Comparison of ENCODE assay signal across 25 cellular contexts in genomic region chr21:28124541-28124940, GRCh38.
DNase-seq lines count a peak whose midpoint lies in the region; ATAC-seq, FAIRE-seq and TF ChIP-seq lines count a peak whose summit lies in the region.
"Had no signal": no experiment of that assay in that cellular context is flagged by ENCODE, and none has a peak within 500 bp of the region (broad histone marks: within the 10 kb centered on the region; RNA-seq: fewer than 3 reads in every experiment).

No MANE protein-coding gene starts in this region.

- H2BK5ac ChIP-seq in IMR-90 (ENCODE audit: low read depth, low read length, poor library complexity, severe bottlenecking), result peak overlapping the region; percentile 97
- no peak overlapping the region for H2BK5ac ChIP-seq in neuronal stem cell (ENCODE audit: low read length)

- in situ Hi-C loops in IMR-90 (cut with MboI; ENCODE audit: low sequenced_read_pairs), result no loop called here

- H2AK5ac ChIP-seq in IMR-90 (ENCODE audit: low read depth, low read length), result no peak overlapping the region
- H2AK5ac ChIP-seq in neuronal stem cell (ENCODE audit: low read depth, low read length), result no peak overlapping the region

- no peak overlapping the region for H3K4me3 ChIP-seq in IMR-90 (ENCODE audit: insufficient read depth, low read depth, low read length)
- no peak overlapping the region for H3K4me3 ChIP-seq in kidney (ENCODE audit: low read length in 2 of 2)
- no peak overlapping the region for H3K4me3 ChIP-seq in neuronal stem cell (ENCODE audit: low read length in 2 of 2)
- H3K4me3 ChIP-seq: BLaER1 had no signal

- H3K4ac ChIP-seq in IMR-90 (ENCODE audit: low read depth, low read length), result no peak overlapping the region
- H3K4ac ChIP-seq in neuronal stem cell (ENCODE audit: low read length), result no peak overlapping the region

- no peak overlapping the region for H3K9ac ChIP-seq in IMR-90 (ENCODE audit: low read depth, low read length)
- no peak overlapping the region for H3K9ac ChIP-seq in kidney (ENCODE audit: low read length in 2 of 2)
- H3K9ac ChIP-seq in neuronal stem cell (ENCODE audit: low read depth, low read length, poor library complexity), result no peak overlapping the region
- H3K9ac ChIP-seq: BLaER1 had no signal

- POLR2A ChIA-PET in IMR-90 (lab: Charles Lee; ENCODE audit: unreplicated experiment), result no interaction called here

- DNase-seq in IMR-90 (peak; percentile 51), frontal cortex (ENCODE audit: low spot score in 2 of 2) (no peak), kidney (no peak), neuronal stem cell (ENCODE audit: low spot score) (no peak), NCI-H1930 (lab: John Stamatoyannopoulos, UW) (no peak), Right ventricle myocardium inferior (ENCODE audit: missing footprints) (no peak), urothelium cell line (ENCODE audit: low spot score) (no peak)
- DNase-seq: 8988T; ACHN; BE2C; C1 segment of cervical spinal cord; CD4-positive, alpha-beta memory T cell; CD4-positive, CD25-positive, alpha-beta regulatory T cell; CD8-positive, alpha-beta memory T cell; COR-L47; DMS 273 treated with DMSO at 0.1 percent for 48 hours; DMS153; DMS53; DMS79; DND-41; EL; GF-D8 had no signal

- no peaks in the 10 kb centered on the region for H4K20me1 ChIP-seq in IMR-90 (ENCODE audit: insufficient read depth, low read length)
- H4K20me1 ChIP-seq: BLaER1 had no signal

- H3K4me2 ChIP-seq in IMR-90 (ENCODE audit: low read depth, low read length) (no peak overlapping the region), neuronal stem cell (ENCODE audit: insufficient read depth, low read length, poor library complexity, severe bottlenecking) (no peak overlapping the region)
- H3K4me2 ChIP-seq: BLaER1 had no signal

- H3K56ac ChIP-seq in IMR-90 (ENCODE audit: extremely low read depth, insufficient read depth, low read length), result no peak overlapping the region

- H2AFZ ChIP-seq in IMR-90 (replicated peaks; ENCODE audit: low read length, poor library complexity) (no peak overlapping the region), neuronal stem cell (ENCODE audit: low read length) (no peak overlapping the region)

- H2BK20ac ChIP-seq in IMR-90 (ENCODE audit: low read depth, low read length), result no peak overlapping the region

- no peak overlapping the region; the same call in 1 of the 2 replicates for H2BK120ac ChIP-seq in IMR-90 (ENCODE audit: low read depth, low read length)
- no peak overlapping the region for H2BK120ac ChIP-seq in neuronal stem cell (ENCODE audit: low read depth, low read length)

- no peak for TF ChIP-seq RAD21 in IMR-90 (IDR thresholded peaks at IDR 0.05; ENCODE audit: low read length)

- TF ChIP-seq CTCF in IMR-90 (conservative IDR thresholded peaks at IDR 0.05; ENCODE audit: low read depth, low read length) (no peak), kidney (IDR thresholded peaks at IDR 0.05; ENCODE audit: borderline replicate concordance, extremely low read depth, insufficient read depth) (no peak)

- CTCF ChIA-PET in IMR-90 (lab: Yijun Ruan, JAX), result no interaction called here

- H4K91ac ChIP-seq in IMR-90 (ENCODE audit: insufficient read depth, low read depth, low read length) (no peak overlapping the region), neuronal stem cell (ENCODE audit: low read depth, low read length, poor library complexity) (no peak overlapping the region)

- H2BK12ac ChIP-seq in neuronal stem cell (ENCODE audit: low read length), result no peak overlapping the region

- H3K27ac ChIP-seq in IMR-90 (ENCODE audit: insufficient read depth, low read length), result peak overlapping the region; percentile 37; the same call in 1 of the 2 replicates
- H3K27ac ChIP-seq in kidney (ENCODE audit: low read depth in 2 of 2, low read length in 2 of 2), result no peak overlapping the region
- H3K27ac ChIP-seq in neuronal stem cell (replicated peaks; ENCODE audit: low read length), result no peak overlapping the region
- H3K27ac ChIP-seq: BLaER1 had no signal

- H2BK15ac ChIP-seq in IMR-90 (ENCODE audit: low read depth, low read length), result no peak overlapping the region
- no peak overlapping the region for H2BK15ac ChIP-seq in neuronal stem cell (ENCODE audit: low read length)

- no peak for TF ChIP-seq POLR2A in IMR-90 (IDR thresholded peaks at IDR 0.05; ENCODE audit: low read depth, low read length)

- H3K79me1 ChIP-seq in IMR-90 (ENCODE audit: low read depth in 1 of 2, low read length in 2 of 2) (no peaks in the 10 kb centered on the region), neuronal stem cell (ENCODE audit: low read depth, low read length) (no peaks in the 10 kb centered on the region)

- no peaks in the 10 kb centered on the region for H3K27me3 ChIP-seq in IMR-90 (ENCODE audit: control insufficient read depth, insufficient read depth, low read length)
- no peaks in the 10 kb centered on the region for H3K27me3 ChIP-seq in neuronal stem cell (ENCODE audit: control insufficient read depth in 3 of 3, insufficient read depth in 3 of 3, low read depth in 1 of 3, low read length in 3 of 3)
- H3K27me3 ChIP-seq: BE2C, BLaER1 had no signal

- H4K5ac ChIP-seq in IMR-90 (ENCODE audit: low read depth, low read length), result no peak overlapping the region; the same call in 1 of the 2 replicates

- H3K9me3 ChIP-seq in IMR-90 (ENCODE audit: control insufficient read depth, insufficient read depth, low read length) (peaks cover 1% of the 10 kb centered on the region; the same call in 1 of the 2 replicates), kidney (ENCODE audit: control insufficient read depth in 1 of 2, low read length in 2 of 2) (no peaks in the 10 kb centered on the region), neuronal stem cell (replicated peaks in 1 of 2; ENCODE audit: control insufficient read depth in 2 of 2, insufficient read depth in 1 of 2, low read depth in 1 of 2, low read length in 2 of 2) (no peaks in the 10 kb centered on the region)
- H3K9me3 ChIP-seq: BE2C, BLaER1 had no signal

- no peaks in the 10 kb centered on the region for H3K9me1 ChIP-seq in IMR-90 (ENCODE audit: insufficient read depth, low read length)

- H3K4me1 ChIP-seq in IMR-90 (ENCODE audit: control insufficient read depth, insufficient read depth, low read length) (peaks cover 4% of the 10 kb centered on the region), kidney (ENCODE audit: control insufficient read depth in 1 of 2, insufficient read depth in 1 of 2, low read depth in 1 of 2, low read length in 2 of 2) (no peaks in the 10 kb centered on the region), neuronal stem cell (ENCODE audit: control insufficient read depth in 2 of 2, insufficient read depth in 1 of 2, low read depth in 1 of 2, low read length in 2 of 2) (no peaks in the 10 kb centered on the region)
- H3K4me1 ChIP-seq: BE2C, BLaER1 had no signal

- intact Hi-C loops in IMR-90 (cut with micrococcal nuclease), result no loop called here
- intact Hi-C loops in kidney (cut with DNase I), result no loop called here
- intact Hi-C loops in Right ventricle myocardium inferior (cut with DNase I), result no loop called here

- BruUV-seq in IMR-90 (replicated peaks; lab: Mats Ljungman, UMichigan), result no TSS peak

- no peak overlapping the region for H2AK9ac ChIP-seq in IMR-90 (replicated peaks; ENCODE audit: low read depth, low read length, poor library complexity)

- dilution Hi-C loops in IMR-90 (cut with HindIII; ENCODE audit: low sequenced_read_pairs, unreplicated experiment), result no loop called here

- peak; percentile 44 for FAIRE-seq in frontal cortex (lab: Jason Lieb, UNC)
- FAIRE-seq in kidney (lab: Jason Lieb, UNC), result peak; percentile 8
- no peak for FAIRE-seq in urothelium cell line (lab: Jason Lieb, UNC)
- FAIRE-seq: GM12891, GM19239 had no signal

- WGBS in IMR-90 (ENCODE audit: extremely low coverage in 2 of 2, insufficient read length in 1 of 2), 2 experiments, result no CpG with 5 or more reads among the region's 2 CpGs
- no CpG with 5 or more reads among the region's 2 CpGs for WGBS in neuronal stem cell (ENCODE audit: extremely low coverage in 2 of 2, insufficient read length in 2 of 2, insufficient replicate concordance in 1 of 2), 2 donors

- no peak overlapping the region; a peak in 2 of 4 replicates for H4K8ac ChIP-seq in IMR-90 (ENCODE audit: low read depth in 2 of 2, low read length in 2 of 2)
- no peak overlapping the region for H4K8ac ChIP-seq in neuronal stem cell (ENCODE audit: low read depth, low read length)

- H3K36me3 ChIP-seq in IMR-90 (ENCODE audit: control insufficient read depth, insufficient read depth, low read length) (peaks cover 1% of the 10 kb centered on the region; the same call in 1 of the 2 replicates), kidney (ENCODE audit: control insufficient read depth in 1 of 2, insufficient read depth in 2 of 2, low read length in 2 of 2) (no peaks in the 10 kb centered on the region), neuronal stem cell (replicated peaks in 1 of 2; ENCODE audit: control insufficient read depth in 2 of 2, insufficient read depth in 2 of 2, low read length in 2 of 2) (no peaks in the 10 kb centered on the region)
- H3K36me3 ChIP-seq: BE2C, BLaER1 had no signal

- no peak overlapping the region for H3K14ac ChIP-seq in IMR-90 (replicated peaks; ENCODE audit: low read depth, low read length)
- no peak overlapping the region for H3K14ac ChIP-seq in neuronal stem cell (ENCODE audit: low read length)

- ATAC-seq in IMR-90 (ENCODE audit: low read depth) (peak; percentile 64), Right ventricle myocardium inferior (no peak)

- no peak overlapping the region for H3K23ac ChIP-seq in IMR-90 (ENCODE audit: low read depth, low read length)
- no peak overlapping the region for H3K23ac ChIP-seq in neuronal stem cell (ENCODE audit: low read depth, low read length, poor library complexity)

- no peak overlapping the region for H3K18ac ChIP-seq in IMR-90 (ENCODE audit: low read depth, low read length)
- H3K18ac ChIP-seq in neuronal stem cell (ENCODE audit: low read length), result no peak overlapping the region

TF ChIP-seq in IMR-90, 13 proteins besides CTCF, POLR2A, EP300 and RAD21 (continues in another document):
- TF ChIP-seq MAZ (IDR thresholded peaks at IDR 0.05; ENCODE audit: borderline replicate concordance, low read depth, low read length), result no peak
- no peak for TF ChIP-seq SMC3 (IDR thresholded peaks at IDR 0.05; ENCODE audit: low read depth, low read length)
- TF ChIP-seq MAFK (IDR thresholded peaks at IDR 0.05; ENCODE audit: low read depth, low read length), result no peak
- no peak for TF ChIP-seq RFX5 (IDR thresholded peaks at IDR 0.05; ENCODE audit: low read depth, low read length)
- no peak for TF ChIP-seq FOS (IDR thresholded peaks at IDR 0.05; ENCODE audit: low read depth, low read length)
- TF ChIP-seq USF2 (IDR thresholded peaks at IDR 0.05; ENCODE audit: low read depth, low read length), result no peak
- no peak for TF ChIP-seq MXI1 (IDR thresholded peaks at IDR 0.05; ENCODE audit: borderline replicate concordance, low read depth, low read length)
- no peak for TF ChIP-seq BHLHE40 (IDR thresholded peaks at IDR 0.05; ENCODE audit: low read depth, low read length)
